15 cellular contexts compared by ENCODE assay signal in the genomic region with DNA sequence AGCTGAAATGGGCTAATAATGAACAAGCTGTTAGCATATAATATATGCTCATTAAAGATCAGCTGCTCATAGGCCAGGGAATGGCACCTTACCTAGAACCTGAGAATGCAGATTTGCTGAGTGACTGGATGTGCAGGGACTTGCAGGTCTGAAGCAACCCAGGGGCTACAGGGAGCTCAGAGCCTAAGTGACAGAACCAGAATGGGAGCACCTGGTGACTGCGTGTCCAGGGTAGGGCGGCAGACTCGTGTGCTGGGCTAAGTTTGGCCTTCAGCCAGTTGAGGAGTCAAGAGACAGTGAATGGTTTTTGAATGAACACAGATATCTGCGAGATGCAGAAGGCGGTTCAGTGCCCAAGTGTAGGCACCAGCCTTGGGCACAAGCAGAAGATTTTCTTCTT.
DNase-seq lines count a peak whose midpoint lies in the region; ATAC-seq and TF ChIP-seq lines count a peak whose summit lies in the region.
"Had no signal": no experiment of that assay in that cellular context is flagged by ENCODE, and none has a peak within 500 bp of the region (broad histone marks: within the 10 kb centered on the region; RNA-seq: fewer than 3 reads in every experiment).

No MANE protein-coding gene starts in this region.

- no peak overlapping the region for H3K27ac ChIP-seq in naive thymus-derived CD4-positive, alpha-beta T cell (ENCODE audit: low read depth, low read length)
- no peak overlapping the region for H3K27ac ChIP-seq in gastroesophageal sphincter
- H3K27ac ChIP-seq: BLaER1 had no signal

- no peaks in the 10 kb centered on the region for H3K9me3 Mint-ChIP-seq in nephron progenitor cell
- H3K9me3 Mint-ChIP-seq in naive thymus-derived CD4-positive, alpha-beta T cell: no peaks in the 10 kb centered on the region
- H3K9me3 Mint-ChIP-seq in activated T-cell treated with anti-CD3 and anti-CD28 coated beads, Interleukin-2, amount 50 U/mL, for 4 hours: no peaks in the 10 kb centered on the region

- no peaks in the 10 kb centered on the region for H3K27me3 Mint-ChIP-seq in nephron progenitor cell (ENCODE audit: low read depth, poor library complexity)
- no peaks in the 10 kb centered on the region for H3K27me3 Mint-ChIP-seq in naive thymus-derived CD4-positive, alpha-beta T cell
- no peaks in the 10 kb centered on the region for H3K27me3 Mint-ChIP-seq in activated T-cell treated with anti-CD3 and anti-CD28 coated beads, Interleukin-2, amount 50 U/mL, for 4 hours (ENCODE audit: low read depth)

- ATAC-seq in esophagus mucosa: peak; percentile 90
- no peak for ATAC-seq in naive thymus-derived CD4-positive, alpha-beta T cell
- no peak for ATAC-seq in gastroesophageal sphincter
- no peak for ATAC-seq in activated T-cell treated with anti-CD3 and anti-CD28 coated beads, Interleukin-2, amount 50 U/mL, for 4 hours
- ATAC-seq: GM12878 had no signal

- DNase-seq in ELF-1 (ENCODE audit: low read depth, low spot score) (peak; percentile 15), nephron progenitor cell (no peak)
- no peak for DNase-seq in naive thymus-derived CD4-positive, alpha-beta T cell
- DNase-seq in activated naive CD4-positive, alpha-beta T cell treated with anti-CD3 and anti-CD28 coated beads, Interleukin-2, amount 50 U/mL, for 16 hours: no peak
- DNase-seq in activated T-cell treated with anti-CD3 and anti-CD28 coated beads, Interleukin-2, amount 50 U/mL, for 4 hours: no peak
- DNase-seq: 8988T, AML-193, DMS53, GOT3 had no signal

- H3K9me3 ChIP-seq in Loucy (ENCODE audit: insufficient read depth, low read depth, low read length) (no peaks in the 10 kb centered on the region), gastroesophageal sphincter (no peaks in the 10 kb centered on the region)
- no peaks in the 10 kb centered on the region for H3K9me3 ChIP-seq in naive thymus-derived CD4-positive, alpha-beta T cell (ENCODE audit: control insufficient read depth in 2 of 3, low read length in 3 of 3)
- H3K9me3 ChIP-seq: BLaER1, HAP-1 had no signal

- H3K27ac Mint-ChIP-seq in nephron progenitor cell: peak overlapping the region; percentile 38
- peak overlapping the region in 1 of 9 donors; percentile 58 for H3K27ac Mint-ChIP-seq in naive thymus-derived CD4-positive, alpha-beta T cell

- H3K27me3 ChIP-seq in Loucy (ENCODE audit: insufficient read depth, low read length, poor library complexity, severe bottlenecking) (no peaks in the 10 kb centered on the region), gastroesophageal sphincter (no peaks in the 10 kb centered on the region)
- no peaks in the 10 kb centered on the region for H3K27me3 ChIP-seq in naive thymus-derived CD4-positive, alpha-beta T cell (ENCODE audit: control insufficient read depth in 2 of 2, insufficient read depth in 2 of 2, low read length in 2 of 2)
- H3K27me3 ChIP-seq: BLaER1 had no signal

- TF ChIP-seq CTCF in Loucy (conservative IDR thresholded peaks at IDR 0.05; ENCODE audit: low read length): no peak
- TF ChIP-seq CTCF in nephron progenitor cell (IDR thresholded peaks at IDR 0.05): no peak
- TF ChIP-seq CTCF in gastroesophageal sphincter (IDR thresholded peaks at IDR 0.05): no peak

- intact Hi-C loops in naive thymus-derived CD4-positive, alpha-beta T cell (cut with micrococcal nuclease): no loop called here

- CTCF ChIA-PET in naive thymus-derived CD4-positive, alpha-beta T cell (lab: Charles Lee): interaction anchor here (0.6 kb wide), 1 partner anchor 136 kb away, joined by 3 read pairs; no protein-coding TSS in a partner anchor

- no peaks in the 10 kb centered on the region for H3K9me2 ChIP-seq in Loucy (replicated peaks; ENCODE audit: low read depth, low read length)

- 0 out of 2 replicates have a peak, but pooled peaks cover 3% of the 10 kb centered on the region for H3K79me2 ChIP-seq in Loucy (ENCODE audit: insufficient read depth, low read length)

- no peaks in the 10 kb centered on the region for H4K20me1 ChIP-seq in Loucy (ENCODE audit: insufficient read depth, low read length, poor library complexity, severe bottlenecking)

- 85 to 92% methylated on average over 2 to 4 of the region's 5 CpGs for WGBS in gastroesophageal sphincter (ENCODE audit: low coverage in 1 of 2), 2 donors

- H3K36me3 ChIP-seq in Loucy (ENCODE audit: insufficient read depth, low read length): peaks cover 16% of the 10 kb centered on the region; the same call in 1 of the 2 replicates
- no peaks in the 10 kb centered on the region for H3K36me3 ChIP-seq in naive thymus-derived CD4-positive, alpha-beta T cell (ENCODE audit: control insufficient read depth in 2 of 3, insufficient read depth in 3 of 3, low read length in 3 of 3)
- no peaks in the 10 kb centered on the region for H3K36me3 ChIP-seq in gastroesophageal sphincter
- H3K36me3 ChIP-seq: HAP-1 had no signal

- TF ChIP-seq EP300 in gastroesophageal sphincter (IDR thresholded peaks at IDR 0.05): no peak

- H3F3A ChIP-seq in Loucy (ENCODE audit: low read depth): no peaks in the 10 kb centered on the region; the same call in 1 of the 2 replicates

- peaks cover 14% of the 10 kb centered on the region for H3K4me1 Mint-ChIP-seq in nephron progenitor cell
- H3K4me1 Mint-ChIP-seq in naive thymus-derived CD4-positive, alpha-beta T cell: peaks cover 13 to 40% (median 30%) of the 10 kb centered on the region in 7 donors
- H3K4me1 Mint-ChIP-seq in activated T-cell treated with anti-CD3 and anti-CD28 coated beads, Interleukin-2, amount 50 U/mL, for 4 hours (ENCODE audit: low read depth): peaks cover 10% of the 10 kb centered on the region

- H3K4me3 Mint-ChIP-seq in nephron progenitor cell: no peak overlapping the region
- no peak overlapping the region for H3K4me3 Mint-ChIP-seq in naive thymus-derived CD4-positive, alpha-beta T cell
- no peak overlapping the region for H3K4me3 Mint-ChIP-seq in activated T-cell treated with anti-CD3 and anti-CD28 coated beads, Interleukin-2, amount 50 U/mL, for 4 hours

- H3K4me3 ChIP-seq in Loucy (ENCODE audit: low read length, poor library complexity, severe bottlenecking) (peak overlapping the region; percentile 21), gastroesophageal sphincter (no peak overlapping the region)
- H3K4me3 ChIP-seq in naive thymus-derived CD4-positive, alpha-beta T cell (ENCODE audit: low read length): no peak overlapping the region
- H3K4me3 ChIP-seq: BLaER1, GM12878, HAP-1 had no signal

- H3K4me1 ChIP-seq in Loucy (ENCODE audit: insufficient read depth, low read length, poor library complexity, severe bottlenecking) (peaks cover 36% of the 10 kb centered on the region), gastroesophageal sphincter (peaks cover 0 to 56% (median 5%) of the 10 kb centered on the region in 3 donors)
- H3K4me1 ChIP-seq in naive thymus-derived CD4-positive, alpha-beta T cell (ENCODE audit: control insufficient read depth in 2 of 2, insufficient read depth in 2 of 2, low read length in 2 of 2): no peaks in the 10 kb centered on the region
- H3K4me1 ChIP-seq: HAP-1 had no signal

- peak overlapping the region; percentile 22 for H3K9ac ChIP-seq in Loucy (ENCODE audit: low read depth, low read length, poor library complexity, severe bottlenecking)
- H3K9ac ChIP-seq: BLaER1 had no signal

- TF ChIP-seq POLR2A in gastroesophageal sphincter (IDR thresholded peaks at IDR 0.05): no peak

- POLR2A ChIA-PET in naive thymus-derived CD4-positive, alpha-beta T cell (lab: Charles Lee): interaction anchor here (0.6 kb wide), 2 partner anchors 71 to 1665 kb away, joined by 4 read pairs; no protein-coding TSS in a partner anchor

- H2AFZ ChIP-seq in Loucy (ENCODE audit: low read length): no peak overlapping the region

- peaks cover 32% of the 10 kb centered on the region for H3K36me3 Mint-ChIP-seq in nephron progenitor cell (ENCODE audit: low read depth)
- H3K36me3 Mint-ChIP-seq in naive thymus-derived CD4-positive, alpha-beta T cell: peaks cover 0 to 24% (median 16%) of the 10 kb centered on the region in 5 donors
- H3K36me3 Mint-ChIP-seq in activated T-cell treated with anti-CD3 and anti-CD28 coated beads, Interleukin-2, amount 50 U/mL, for 4 hours (ENCODE audit: insufficient read depth): peaks cover 26% of the 10 kb centered on the region

- peak overlapping the region; percentile 55 for H3K4me2 ChIP-seq in Loucy (ENCODE audit: low read depth, low read length, poor library complexity, severe bottlenecking)
- H3K4me2 ChIP-seq: BLaER1 had no signal
